ENCODE assay signal across 22 cellular contexts in genomic region chr4:156581282-156581681, GRCh38.
A peak's percentile ranks its signal among the peaks of the same experiment; 100 is the strongest.
DNase-seq lines count a peak whose midpoint lies in the region; ATAC-seq and TF ChIP-seq lines count a peak whose summit lies in the region.
"Had no signal": no experiment of that assay in that cellular context is flagged by ENCODE, and none has a peak within 500 bp of the region (broad histone marks: within the 10 kb centered on the region; RNA-seq: fewer than 3 reads in every experiment).

No MANE protein-coding gene starts in this region.

- H3K27me3 Mint-ChIP-seq in Calu3 (ENCODE audit: unreplicated experiment): no peaks in the 10 kb centered on the region
- no peaks in the 10 kb centered on the region for H3K27me3 Mint-ChIP-seq in osteocyte (ENCODE audit: unreplicated experiment)
- H3K27me3 Mint-ChIP-seq in activated CD8-positive, alpha-beta T cell treated with anti-CD3 and anti-CD28 coated beads, Interleukin-2, amount 10 ng/mL, durations not matched to agents 7 days and 5 days (ENCODE audit: low read depth): no peaks in the 10 kb centered on the region
- H3K27me3 Mint-ChIP-seq: IgD-negative memory B cell had no signal

- no peak overlapping the region for H3K27ac ChIP-seq in SJSA1
- H3K27ac ChIP-seq: BLaER1, epithelial cell of prostate, stomach had no signal

- DNase-seq in Calu3 (no peak), SJSA1 (ENCODE audit: low read depth in 1 of 2, low spot score in 2 of 2) (no peak), epithelial cell of proximal tubule (ENCODE audit: low read depth) (no peak), osteocyte (ENCODE audit: extremely low spot score, unreplicated experiment) (no peak), NOMO-1 treated with dmso at 0.1 percent for 144 hours (lab: John Stamatoyannopoulos, UW; ENCODE audit: unreplicated experiment) (no peak), HEK293T (ENCODE audit: extremely low spot score) (no peak), EL (no peak)
- no peak for DNase-seq in activated CD8-positive, alpha-beta T cell treated with anti-CD3 and anti-CD28 coated beads, Interleukin-2, amount 10 ng/mL, durations not matched to agents 7 days and 5 days
- DNase-seq: activated CD4-positive, alpha-beta T cell treated with anti-CD3 and anti-CD28 coated beads for 48 hours; dermis blood vessel endothelial cell; left colon; MM.1S; NCI-H1436; NCI-H2171; NCI-H526 treated with DMSO at 0.1 percent for 48 hours; SHP77 treated with DMSO at 0.1 percent for 48 hours; stimulated activated CD4-positive, alpha-beta T cell treated with anti-CD3 and anti-CD28 coated beads, Interleukin-4, amount 100 ng/mL, for 24 hours; stomach had no signal

- POLR2A ChIA-PET in HEK293T (lab: Yijun Ruan, JAX): interaction anchor here (0.9 kb wide), 1 partner anchor 9 kb away, joined by 3 read pairs; no protein-coding TSS in a partner anchor
- POLR2A ChIA-PET in activated CD8-positive, alpha-beta T cell treated with anti-CD3 and anti-CD28 coated beads, Interleukin-2, amount 10 ng/mL, durations not matched to agents 7 days and 5 days (lab: Charles Lee): no interaction called here

- H3K27ac Mint-ChIP-seq in Calu3 (ENCODE audit: unreplicated experiment) (no peak overlapping the region), osteocyte (ENCODE audit: unreplicated experiment) (peak overlapping the region; percentile 54)
- no peak overlapping the region for H3K27ac Mint-ChIP-seq in activated CD8-positive, alpha-beta T cell treated with anti-CD3 and anti-CD28 coated beads, Interleukin-2, amount 10 ng/mL, durations not matched to agents 7 days and 5 days
- H3K27ac Mint-ChIP-seq: activated T-helper 2 cell treated with anti-CD3 and anti-CD28 coated beads, Interferon-gamma antibody, Interleukin-2, Interleukin-4, amounts not matched to agents 10 μg/mL and 5 μg/mL and 100 μg/mL, durations not matched to agents 14 hours and 24 hours and 36 hours; IgD-negative memory B cell had no signal

- no peaks in the 10 kb centered on the region for H3K9me3 ChIP-seq in SJSA1 (replicated peaks)
- H3K9me3 ChIP-seq: BLaER1, stomach had no signal

- no TSS peak for BruUV-seq in Calu3 (replicated peaks; lab: Mats Ljungman, UMichigan)

- 0 out of 2 replicates have a peak overlapping the region, but pooled peaks have one; percentile 6 for H3K4me3 ChIP-seq in SJSA1
- H3K4me3 ChIP-seq in epithelial cell of proximal tubule (ENCODE audit: low read depth, low read length): peak overlapping the region; percentile 12
- H3K4me3 ChIP-seq: BLaER1 had no signal

- H3K36me3 ChIP-seq in SJSA1: no peaks in the 10 kb centered on the region
- H3K36me3 ChIP-seq: BLaER1, stomach had no signal

- H3K36me3 Mint-ChIP-seq in Calu3 (ENCODE audit: insufficient read depth, unreplicated experiment) (no peaks in the 10 kb centered on the region), osteocyte (ENCODE audit: unreplicated experiment) (no peaks in the 10 kb centered on the region)
- no peaks in the 10 kb centered on the region for H3K36me3 Mint-ChIP-seq in activated CD8-positive, alpha-beta T cell treated with anti-CD3 and anti-CD28 coated beads, Interleukin-2, amount 10 ng/mL, durations not matched to agents 7 days and 5 days (ENCODE audit: low read depth)
- H3K36me3 Mint-ChIP-seq: IgD-negative memory B cell had no signal

- H3K27me3 ChIP-seq in SJSA1 (replicated peaks): no peaks in the 10 kb centered on the region
- H3K27me3 ChIP-seq: BLaER1, stomach had no signal

- intact Hi-C loops in Calu3 (cut with micrococcal nuclease; ENCODE audit: unreplicated experiment): loop anchor here (5.0 to 10.0 kb wide), 4 partner anchors 79 to 386 kb away; no protein-coding TSS in a partner anchor

- TF ChIP-seq CTCF in Calu3 (IDR thresholded peaks at IDR 0.05; ENCODE audit: unreplicated experiment) (no peak), epithelial cell of proximal tubule (conservative IDR thresholded peaks at IDR 0.05; ENCODE audit: low read depth, low read length) (no peak), osteocyte (IDR thresholded peaks at IDR 0.05) (no peak)

- H3K9me3 Mint-ChIP-seq in Calu3 (ENCODE audit: low read depth, unreplicated experiment) (no peaks in the 10 kb centered on the region), osteocyte (ENCODE audit: unreplicated experiment) (no peaks in the 10 kb centered on the region)
- no peaks in the 10 kb centered on the region for H3K9me3 Mint-ChIP-seq in activated CD8-positive, alpha-beta T cell treated with anti-CD3 and anti-CD28 coated beads, Interleukin-2, amount 10 ng/mL, durations not matched to agents 7 days and 5 days (ENCODE audit: insufficient read depth)
- H3K9me3 Mint-ChIP-seq: activated T-helper 2 cell treated with anti-CD3 and anti-CD28 coated beads, Interferon-gamma antibody, Interleukin-2, Interleukin-4, amounts not matched to agents 10 μg/mL and 5 μg/mL and 100 μg/mL, durations not matched to agents 14 hours and 24 hours and 36 hours had no signal

- no peaks in the 10 kb centered on the region for H3K4me1 ChIP-seq in SJSA1 (replicated peaks)
- H3K4me1 ChIP-seq: BLaER1 had no signal

- H3K4me1 Mint-ChIP-seq in Calu3 (ENCODE audit: low read depth, unreplicated experiment) (peaks cover 31% of the 10 kb centered on the region), osteocyte (ENCODE audit: unreplicated experiment) (peaks cover 20% of the 10 kb centered on the region)
- no peaks in the 10 kb centered on the region for H3K4me1 Mint-ChIP-seq in activated CD8-positive, alpha-beta T cell treated with anti-CD3 and anti-CD28 coated beads, Interleukin-2, amount 10 ng/mL, durations not matched to agents 7 days and 5 days (ENCODE audit: low read depth)
- H3K4me1 Mint-ChIP-seq: IgD-negative memory B cell had no signal

- CTCF ChIA-PET in Calu3 (lab: Charles Lee) (no interaction called here), HEK293T (lab: Yijun Ruan, JAX) (interaction anchor here (0.7 kb wide), 1 partner anchor 9 kb away, joined by 5 read pairs; no protein-coding TSS in a partner anchor)
- CTCF ChIA-PET in activated CD8-positive, alpha-beta T cell treated with anti-CD3 and anti-CD28 coated beads, Interleukin-2, amount 10 ng/mL, durations not matched to agents 7 days and 5 days (lab: Charles Lee): no interaction called here

- ATAC-seq in activated CD8-positive, alpha-beta T cell treated with anti-CD3 and anti-CD28 coated beads, Interleukin-2, amount 10 ng/mL, durations not matched to agents 7 days and 5 days: no peak

- H3K4me3 Mint-ChIP-seq in Calu3 (ENCODE audit: low read depth, unreplicated experiment) (peak overlapping the region; percentile 40), osteocyte (ENCODE audit: unreplicated experiment) (peak overlapping the region; percentile 52)
- H3K4me3 Mint-ChIP-seq in activated CD8-positive, alpha-beta T cell treated with anti-CD3 and anti-CD28 coated beads, Interleukin-2, amount 10 ng/mL, durations not matched to agents 7 days and 5 days: no peak overlapping the region
- H3K4me3 Mint-ChIP-seq: IgD-negative memory B cell had no signal

TF ChIP-seq in HEK293T, 16 proteins besides CTCF, POLR2A, EP300 and RAD21:
- TF ChIP-seq L3MBTL2 (conservative IDR thresholded peaks at IDR 0.05) (no peak), SUZ12 (IDR thresholded peaks at IDR 0.05) (no peak), PKNOX1 (IDR thresholded peaks at IDR 0.05) (no peak), NFRKB (IDR thresholded peaks at IDR 0.05) (no peak), FOXK2 (IDR thresholded peaks at IDR 0.05) (no peak), ZNF384 (IDR thresholded peaks at IDR 0.05) (no peak), FOXM1 (IDR thresholded peaks at IDR 0.05; ENCODE audit: borderline replicate concordance) (no peak), LEF1 (IDR thresholded peaks at IDR 0.05; ENCODE audit: borderline replicate concordance) (no peak), SP1 (IDR thresholded peaks at IDR 0.05) (no peak), TARDBP (IDR thresholded peaks at IDR 0.05) (no peak), ELF4 (IDR thresholded peaks at IDR 0.05) (no peak), FOXA1 (IDR thresholded peaks at IDR 0.05) (no peak), BHLHE40 (IDR thresholded peaks at IDR 0.05; ENCODE audit: borderline replicate concordance) (no peak), HDGF (IDR thresholded peaks at IDR 0.05; ENCODE audit: borderline replicate concordance) (no peak), CTBP1 (IDR thresholded peaks at IDR 0.05; ENCODE audit: borderline replicate concordance) (no peak), ARNT (IDR thresholded peaks at IDR 0.05) (no peak)
